Comparison of ENCODE assay signal across 13 cellular contexts in the genomic region with DNA sequence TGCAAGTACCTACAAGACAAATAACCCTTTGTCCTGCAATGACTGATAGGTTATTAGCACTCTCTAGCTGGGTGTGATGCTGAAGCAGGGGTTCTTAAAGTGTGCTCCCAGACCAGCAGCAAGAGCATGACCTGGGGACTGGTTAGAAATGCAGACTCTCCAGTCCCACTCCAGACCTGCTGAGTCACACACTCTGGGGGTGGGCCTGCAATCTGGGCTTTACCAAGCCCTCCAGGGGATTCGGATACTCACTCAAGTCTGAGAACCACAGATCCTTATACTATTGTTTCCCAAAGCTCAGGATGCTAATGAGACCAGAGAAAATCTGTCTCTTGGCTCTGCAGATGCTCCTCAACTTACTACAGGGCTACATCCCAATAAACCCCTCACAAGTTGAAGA.
"Had no signal": no experiment of that assay in that cellular context is flagged by ENCODE, and none has a peak within 500 bp of the region (broad histone marks: within the 10 kb centered on the region; RNA-seq: fewer than 3 reads in every experiment).

No MANE protein-coding gene starts in this region.

- H3K4me3 Mint-ChIP-seq: activated CD8-positive, alpha-beta T cell treated with anti-CD3 and anti-CD28 coated beads, Interleukin-2, amount 10 ng/mL, durations not matched to agents 7 days and 5 days; activated naive CD4-positive, alpha-beta T cell treated with anti-CD3 and anti-CD28 coated beads for 36 hours; nephron had no signal

- H3K27ac Mint-ChIP-seq: activated CD8-positive, alpha-beta T cell treated with anti-CD3 and anti-CD28 coated beads, Interleukin-2, amount 10 ng/mL, durations not matched to agents 7 days and 5 days; activated naive CD4-positive, alpha-beta T cell treated with anti-CD3 and anti-CD28 coated beads for 36 hours; nephron had no signal

- H3K36me3 ChIP-seq: ovary had no signal

- ATAC-seq: activated CD8-positive, alpha-beta T cell treated with anti-CD3 and anti-CD28 coated beads, Interleukin-2, amount 10 ng/mL, durations not matched to agents 7 days and 5 days; stimulated activated naive CD8-positive, alpha-beta T cell treated with anti-CD3 and anti-CD28 coated beads, Interleukin-15, Interleukin-2, amounts not matched to agents 100 U/mL and 50 U/mL, for 24 hours had no signal

- DNase-seq: activated CD4-positive, alpha-beta T cell treated with anti-CD3 and anti-CD28 coated beads for 48 hours; activated CD8-positive, alpha-beta T cell treated with anti-CD3 and anti-CD28 coated beads, Interleukin-2, amount 10 ng/mL, durations not matched to agents 7 days and 5 days; activated naive CD4-positive, alpha-beta T cell treated with anti-CD3 and anti-CD28 coated beads for 36 hours; central memory CD4-positive, alpha-beta T cell; effector memory CD4-positive, alpha-beta T cell; ovary; stimulated activated CD4-positive, alpha-beta T cell treated with anti-CD3 and anti-CD28 coated beads, Interleukin-4, amount 100 ng/mL, for 1 hour; stimulated activated CD8-positive, alpha-beta memory T cell treated with anti-CD3 and anti-CD28 coated beads, Interleukin-4, amount 100 ng/mL, for 48 hours; stimulated activated naive CD8-positive, alpha-beta T cell treated with anti-CD3 and anti-CD28 coated beads, Interleukin-15, Interleukin-2, amounts not matched to agents 100 U/mL and 50 U/mL, for 24 hours; T-helper 9 cell had no signal

- H3K9me3 ChIP-seq: ovary had no signal

- H3K4me3 ChIP-seq: coronary artery, ovary had no signal

- H3K27me3 ChIP-seq: ovary had no signal

- H3K9me3 Mint-ChIP-seq: activated naive CD4-positive, alpha-beta T cell treated with anti-CD3 and anti-CD28 coated beads for 36 hours; nephron had no signal

- H3K27ac ChIP-seq: coronary artery, epithelial cell of prostate, ovary had no signal
